Comparison of ENCODE assay signal across 9 cellular contexts in the genomic region with DNA sequence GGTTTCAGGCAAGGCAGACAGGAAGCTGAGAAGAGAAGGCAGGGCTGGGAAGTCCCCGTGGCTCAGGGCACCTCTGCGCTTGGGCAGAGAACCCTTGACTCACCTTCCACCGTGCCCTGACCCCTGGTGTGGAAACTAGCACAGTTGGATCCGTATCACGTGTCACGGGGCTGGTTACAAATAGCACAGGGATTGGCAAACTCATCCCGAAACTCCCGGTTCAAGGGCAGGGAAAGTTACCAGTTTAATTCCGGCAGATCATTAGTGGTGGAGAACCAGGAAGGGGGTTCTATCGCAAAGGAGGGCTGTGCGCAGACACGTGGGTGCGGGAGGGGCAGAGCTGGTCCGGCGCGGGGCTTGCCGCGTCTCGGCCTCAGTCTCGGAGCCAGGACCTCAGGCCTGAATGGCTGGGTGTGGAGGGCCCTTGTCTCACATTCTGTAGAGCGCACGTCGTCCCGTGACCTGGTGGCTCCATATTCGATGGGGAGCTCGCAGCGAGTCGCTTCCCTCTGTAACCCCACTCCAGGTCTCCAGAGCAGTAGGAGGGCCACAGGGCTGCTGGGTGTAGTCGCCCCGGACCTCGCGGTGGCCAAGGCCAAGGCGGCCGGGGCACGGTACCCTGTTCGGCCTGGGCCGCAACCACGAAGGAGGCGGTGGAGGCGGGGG. TPM values are rescaled to one million over a fixed set of nuclear protein-coding genes. Genes with fewer than 3 reads are reported as not detected.
DNase-seq lines count a peak whose midpoint lies in the region; ATAC-seq and TF ChIP-seq lines count a peak whose summit lies in the region.
"Had no signal": no experiment of that assay in that cellular context is flagged by ENCODE, and none has a peak within 500 bp of the region (broad histone marks: within the 10 kb centered on the region; RNA-seq: fewer than 3 reads in every experiment).

No MANE protein-coding gene starts in this region.

- CTCF ChIA-PET in activated CD8-positive, alpha-beta T cell treated with anti-CD3 and anti-CD28 coated beads for 36 hours (lab: Charles Lee) = no interaction called here

- H3K27me3 Mint-ChIP-seq in activated CD8-positive, alpha-beta T cell treated with anti-CD3 and anti-CD28 coated beads for 36 hours = peaks cover 69% of the 10 kb centered on the region

- no peak overlapping the region for H3K27ac ChIP-seq in ovary

- peak overlapping the region; percentile 30 for H3K4me3 ChIP-seq in ovary

- H3K36me3 Mint-ChIP-seq in activated CD8-positive, alpha-beta T cell treated with anti-CD3 and anti-CD28 coated beads for 36 hours (ENCODE audit: low read depth) = no peaks in the 10 kb centered on the region

- no peaks in the 10 kb centered on the region for H3K9me3 Mint-ChIP-seq in activated CD8-positive, alpha-beta T cell treated with anti-CD3 and anti-CD28 coated beads for 36 hours

- WGBS in ovary, 3 donors = 30 to 55% (median 33%) methylated on average over 34 to 40 of the region's 40 CpGs

- no peaks in the 10 kb centered on the region for H3K36me3 ChIP-seq in ovary

- no peak for TF ChIP-seq EP300 in ovary (IDR thresholded peaks at IDR 0.05)

- no peaks in the 10 kb centered on the region for H3K9me3 ChIP-seq in ovary

- H3K4me1 ChIP-seq in ovary (ENCODE audit: insufficient read depth) = no peaks in the 10 kb centered on the region

- intact Hi-C loops in activated CD8-positive, alpha-beta T cell treated with anti-CD3 and anti-CD28 coated beads for 36 hours (cut with micrococcal nuclease) = no loop called here
- intact Hi-C loops in left cardiac atrium (cut with DNase I) (no loop called here), ovary (cut with DNase I) (no loop called here)

- peak overlapping the region; percentile 4 for H3K27ac Mint-ChIP-seq in activated CD8-positive, alpha-beta T cell treated with anti-CD3 and anti-CD28 coated beads for 36 hours

- no peak for TF ChIP-seq POLR2A in ovary (IDR thresholded peaks at IDR 0.05)

- TF ChIP-seq CTCF in activated CD8-positive, alpha-beta T cell treated with anti-CD3 and anti-CD28 coated beads for 36 hours (IDR thresholded peaks at IDR 0.05) = no peak
- no peak for TF ChIP-seq CTCF in ovary (IDR thresholded peaks at IDR 0.05)

- peak; percentile 83 for ATAC-seq in activated CD8-positive, alpha-beta T cell treated with anti-CD3 and anti-CD28 coated beads for 36 hours
- ATAC-seq in left cardiac atrium (peak; percentile 32 to 36), HG03432 (IDR thresholded peaks at IDR 0.05; ENCODE audit: unreplicated experiment) (no peak), HG03565 (IDR thresholded peaks at IDR 0.05; ENCODE audit: unreplicated experiment) (no peak)

- peak overlapping the region; percentile 50 for H3K4me3 Mint-ChIP-seq in activated CD8-positive, alpha-beta T cell treated with anti-CD3 and anti-CD28 coated beads for 36 hours

- no peaks in the 10 kb centered on the region for H3K27me3 ChIP-seq in ovary

- DNase-seq in COLO668 (lab: John Stamatoyannopoulos, UW; ENCODE audit: unreplicated experiment) (peak; percentile 3), left cardiac atrium (no peak), ovary (no peak), SHP77 (lab: John Stamatoyannopoulos, UW) (no peak), NCI-H1417 (lab: John Stamatoyannopoulos, UW) (no peak)
- peak; percentile 54 for DNase-seq in activated CD8-positive, alpha-beta T cell treated with anti-CD3 and anti-CD28 coated beads for 36 hours

- H3K4me1 Mint-ChIP-seq in activated CD8-positive, alpha-beta T cell treated with anti-CD3 and anti-CD28 coated beads for 36 hours (ENCODE audit: low read depth) = peaks cover 27% of the 10 kb centered on the region

- POLR2A ChIA-PET in activated CD8-positive, alpha-beta T cell treated with anti-CD3 and anti-CD28 coated beads for 36 hours (lab: Charles Lee) = interaction anchor here (1.5 kb wide), 1 partner anchor 9 kb away, joined by 4 read pairs; no protein-coding TSS in a partner anchor

RNA-seq across cellular contexts. Expression of a gene that starts 0.8 kb away (rescaled TPM):
- not detected for total RNA-seq in activated CD8-positive, alpha-beta T cell treated with anti-CD3 and anti-CD28 coated beads for 36 hours
- total RNA-seq in left cardiac atrium (under 1 TPM in 1 of 2 donors, not detected in 1; 0.21 TPM), ovary (not detected)
- polyA plus RNA-seq in ovary = under 1 TPM; 0.10 to 0.42 TPM

RNA-seq across cellular contexts. Expression of a gene that starts 53.4 kb away (rescaled TPM):
- total RNA-seq in activated CD8-positive, alpha-beta T cell treated with anti-CD3 and anti-CD28 coated beads for 36 hours = not detected
- not detected for total RNA-seq in left cardiac atrium
- not detected for total RNA-seq in ovary
- not detected for polyA plus RNA-seq in ovary
- total RNA-seq: RPMI7951 had no signal

Comparison
In these comparisons a context has a peak if more than half of its experiments do, and no peak if none do; other contexts are left out.
1. DNase-seq: peak in COLO668 (single experiment) and activated CD8-positive, alpha-beta T cell treated with anti-CD3 and anti-CD28 coated beads for 36 hours (single experiment); none in left cardiac atrium (single experiment), ovary (0 of 5), SHP77 (0 of 2) and NCI-H1417 (0 of 3).
2. ATAC-seq: peak in activated CD8-positive, alpha-beta T cell treated with anti-CD3 and anti-CD28 coated beads for 36 hours (single experiment) and left cardiac atrium (2 of 2); none in HG03432 (single experiment) and HG03565 (single experiment).